ENCODE assay signal across 8 cellular contexts in the genomic region with DNA sequence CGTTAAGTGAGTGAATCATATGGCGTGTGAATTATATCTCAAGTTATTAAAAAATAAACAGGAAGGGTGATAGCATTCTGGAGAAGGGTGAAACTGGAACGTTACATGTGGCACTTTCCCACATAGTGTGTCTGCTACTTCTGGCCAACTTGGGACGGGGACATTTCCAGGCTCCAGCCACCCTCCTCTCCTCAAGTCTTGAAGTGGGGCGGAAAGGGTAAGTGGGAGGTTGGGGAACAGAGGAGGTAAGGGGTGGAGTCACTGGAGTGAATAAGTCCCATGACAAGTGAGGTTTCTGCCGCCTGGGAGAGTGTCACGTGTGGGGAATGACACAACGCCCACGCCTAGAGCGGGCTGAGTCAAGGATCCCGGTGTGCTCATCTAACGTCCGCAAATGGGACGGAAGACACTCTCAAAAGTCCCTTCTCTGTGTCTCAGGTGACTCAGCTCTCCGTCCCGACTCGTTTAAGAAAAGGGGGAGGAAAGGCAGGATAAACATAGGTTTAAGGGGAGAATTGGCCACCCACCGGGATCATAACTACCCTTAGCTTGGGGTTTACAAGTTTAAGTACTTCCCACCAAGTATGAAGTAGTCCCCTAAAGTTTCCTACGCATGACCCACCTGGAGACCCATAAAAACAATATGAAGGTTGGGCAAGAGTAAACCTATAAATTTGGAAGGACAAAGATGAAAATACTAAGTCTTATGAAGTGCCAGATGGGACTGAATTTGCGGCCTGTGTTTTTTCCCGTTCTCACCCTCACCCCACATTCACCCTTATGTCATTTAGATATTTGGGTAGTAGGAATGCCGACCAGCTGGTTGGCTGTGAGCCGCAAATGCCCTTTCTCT. TPM values are rescaled to one million over a fixed set of nuclear protein-coding genes. Genes with fewer than 3 reads are reported as not detected.
DNase-seq lines count a peak whose midpoint lies in the region; ATAC-seq and TF ChIP-seq lines count a peak whose summit lies in the region.

No MANE protein-coding gene starts in this region.

- H3K36me3 ChIP-seq in BJ (ENCODE audit: control insufficient read depth, insufficient read depth, low read length) (no peaks in the 10 kb centered on the region), hepatocyte (replicated peaks; ENCODE audit: insufficient read depth, low read depth) (no peaks in the 10 kb centered on the region), rectal smooth muscle tissue (ENCODE audit: control insufficient read depth, insufficient read depth, low read length) (no peaks in the 10 kb centered on the region), uterus (no peaks in the 10 kb centered on the region)

- H3K4me1 ChIP-seq in hepatocyte (ENCODE audit: insufficient read depth) = peaks cover 23% of the 10 kb centered on the region
- H3K4me1 ChIP-seq in rectal smooth muscle tissue (ENCODE audit: control insufficient read depth, insufficient read depth, low read length) = peaks cover 15% of the 10 kb centered on the region
- peaks cover 0 to 7% of the 10 kb centered on the region in 2 donors for H3K4me1 ChIP-seq in uterus

- peak overlapping the region; percentile 50 for H3K4me3 ChIP-seq in BJ (ENCODE audit: low read depth, low read length)
- H3K4me3 ChIP-seq in astrocyte of the cerebellum (ENCODE audit: low read depth, low read length) = peak overlapping the region; percentile 56
- H3K4me3 ChIP-seq in hepatocyte = peak overlapping the region; percentile 52
- peak overlapping the region; percentile 77 for H3K4me3 ChIP-seq in rectal smooth muscle tissue (ENCODE audit: low read length)
- peak overlapping the region; percentile 42 to 48 for H3K4me3 ChIP-seq in uterus

- TF ChIP-seq POLR2A in uterus (IDR thresholded peaks at IDR 0.05) = peak; percentile 78

- intact Hi-C loops in uterus (cut with DNase I; ENCODE audit: low total_unique reads) = no loop called here

- WGBS in hepatocyte (ENCODE audit: low lambda C conversion rate, missing lambda C conversion rate) = 12% methylated on average over 23 of the region's 23 CpGs

- peak overlapping the region; percentile 86 for H3K4me2 ChIP-seq in hepatocyte

- no peaks in the 10 kb centered on the region for H3K27me3 ChIP-seq in BJ (ENCODE audit: control insufficient read depth, insufficient read depth, low read length)
- no peaks in the 10 kb centered on the region for H3K27me3 ChIP-seq in hepatocyte
- no peaks in the 10 kb centered on the region for H3K27me3 ChIP-seq in rectal smooth muscle tissue (ENCODE audit: control insufficient read depth, insufficient read depth, low read length)
- H3K27me3 ChIP-seq in uterus = no peaks in the 10 kb centered on the region

- H4K20me1 ChIP-seq in hepatocyte (ENCODE audit: insufficient read depth, poor library complexity, severe bottlenecking) = peaks cover 28% of the 10 kb centered on the region

- POLR2A ChIA-PET in BJ (lab: Charles Lee) = interaction anchor here (0.5 kb wide), 1 partner anchor 259 kb away, joined by 3 read pairs; no protein-coding TSS in a partner anchor

- H2AFZ ChIP-seq in hepatocyte = peak overlapping the region; percentile 57

- H3K9me3 ChIP-seq in hepatocyte (ENCODE audit: low read depth) (no peaks in the 10 kb centered on the region), uterus (no peaks in the 10 kb centered on the region)

- H3K79me2 ChIP-seq in hepatocyte = peaks cover 37% of the 10 kb centered on the region

- no peak for TF ChIP-seq CTCF in BJ (IDR thresholded peaks at IDR 0.05; ENCODE audit: insufficient read depth, low read depth, low read length)
- TF ChIP-seq CTCF in astrocyte of the cerebellum (IDR thresholded peaks at IDR 0.05; ENCODE audit: low read depth, low read length, missing control alignments) = no peak
- TF ChIP-seq CTCF in hepatocyte (IDR thresholded peaks at IDR 0.05; ENCODE audit: poor library complexity) = no peak
- no peak for TF ChIP-seq CTCF in uterus (IDR thresholded peaks at IDR 0.05)

- DNase-seq in BJ (ENCODE audit: low read depth) = peak; percentile 81
- peak; percentile 95 for DNase-seq in LoVo (ENCODE audit: low spot score)
- DNase-seq in T1000 (lab: John Stamatoyannopoulos, UW) = peak; percentile 33
- DNase-seq in astrocyte of the cerebellum (ENCODE audit: low read depth) = peak; percentile 76
- peak; percentile 97 for DNase-seq in hepatocyte (ENCODE audit: low spot score)
- DNase-seq in uterus = peak; percentile 79 to 88

- H3K27ac ChIP-seq in hepatocyte (peak overlapping the region; percentile 100), rectal smooth muscle tissue (ENCODE audit: low read depth, low read length) (peak overlapping the region; percentile 99), uterus (peak overlapping the region; percentile 92 to 100)

- in situ Hi-C loops in astrocyte of the cerebellum (cut with HindIII; ENCODE audit: low sequenced_read_pairs) = no loop called here

- CTCF ChIA-PET in BJ (lab: Yijun Ruan, JAX) = interaction anchor here (1.2 to 1.5 kb wide), 4 partner anchors 10 to 32 kb away, joined by 3 to 6 read pairs (median 4); partner anchors contain the start of gene NME1

- peak overlapping the region; percentile 84 for H3K9ac ChIP-seq in rectal smooth muscle tissue (ENCODE audit: low read length)

- peak; percentile 25 for ATAC-seq in GM19351 (IDR thresholded peaks at IDR 0.05; ENCODE audit: unreplicated experiment)

- no peaks in the 10 kb centered on the region for H3K9me2 ChIP-seq in hepatocyte (replicated peaks; ENCODE audit: insufficient read depth)

RNA-seq across cellular contexts. Expression of gene SPAG9, which starts 1.2 kb away (rescaled TPM):
- polyA plus RNA-seq in BJ (2011; rRNA removed) = 18.7 and 28.9 TPM in 2 replicates
- polyA minus RNA-seq in BJ (2011; rRNA and poly(A)+ RNA removed) = 33.6 and 35.7 TPM in 2 replicates
- total RNA-seq in hepatocyte = 70.1 and 82.7 TPM in 2 replicates
- 26.5 and 35.1 TPM in 2 replicates for polyA plus RNA-seq in hepatocyte
- total RNA-seq in uterus = 100 to 1,000 TPM in 2 of 4 donors, 10 to 100 TPM in 2; 39.4 to 211 (median 107) TPM

RNA-seq across cellular contexts. Expression of gene NME1, which starts 31.5 kb away (rescaled TPM):
- polyA plus RNA-seq in BJ (2011; rRNA removed) = 178 and 261 TPM in 2 replicates
- 21.6 and 25.9 TPM in 2 replicates for polyA minus RNA-seq in BJ (2011; rRNA and poly(A)+ RNA removed)
- total RNA-seq in hepatocyte = 50.9 and 63.2 TPM in 2 replicates
- 106 and 122 TPM in 2 replicates for polyA plus RNA-seq in hepatocyte
- total RNA-seq in uterus = 10 to 100 TPM; 24.1 to 79.4 (median 39.5) TPM

RNA-seq across cellular contexts. Expression of gene NME2, which starts 44.4 kb away (rescaled TPM):
- polyA plus RNA-seq in BJ (2011; rRNA removed) = 835 and 1,035 TPM in 2 replicates
- polyA minus RNA-seq in BJ (2011; rRNA and poly(A)+ RNA removed) = 95.9 and 136 TPM in 2 replicates
- 290 and 326 TPM in 2 replicates for total RNA-seq in hepatocyte
- 480 and 531 TPM in 2 replicates for polyA plus RNA-seq in hepatocyte
- total RNA-seq in uterus = 100 to 1,000 TPM; 195 to 656 (median 287) TPM

Comparison
In these comparisons a context has a peak if more than half of its experiments do, and no peak if none do; other contexts are left out.
1. Peak in every context shown above with its lines: DNase-seq, ATAC-seq, H3K4me3 ChIP-seq and H3K27ac ChIP-seq.
2. DNase-seq: peak in every context shown above with its lines; median percentile 97 in hepatocyte; 95 in LoVo; 84 in uterus; 81 in BJ; 76 in astrocyte of the cerebellum; 33 in T1000.